ENCODE assay signal across 8 cellular contexts in the genomic region with DNA sequence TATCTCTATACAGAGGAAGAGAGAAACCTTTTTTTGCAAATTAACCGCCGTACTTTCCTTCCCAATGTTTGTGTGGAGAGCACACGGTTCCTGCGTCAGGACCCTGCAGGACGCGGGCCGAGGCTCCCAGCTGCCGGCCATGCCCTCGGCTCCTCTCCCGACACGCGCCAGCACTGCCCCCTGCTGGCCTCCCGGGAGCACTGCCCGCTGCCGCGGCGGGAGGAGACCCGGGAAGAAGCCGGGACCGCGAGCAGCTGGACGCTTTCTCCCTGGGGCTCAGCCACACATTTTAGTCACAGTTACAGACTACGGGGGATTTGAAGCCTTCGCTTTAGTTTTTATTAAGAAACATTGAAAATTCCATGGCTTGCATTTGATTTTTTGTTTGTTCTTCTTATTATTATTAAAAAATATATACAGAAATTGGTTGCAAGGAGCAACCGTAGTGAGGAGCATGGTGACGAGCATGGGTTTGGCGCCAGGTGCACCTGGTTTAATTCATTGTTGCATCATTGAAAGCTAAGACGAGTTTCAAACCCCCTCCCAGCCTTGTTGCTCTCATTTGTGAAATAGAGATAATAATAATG.
A peak's percentile ranks its signal among the peaks of the same experiment; 100 is the strongest.
DNase-seq lines count a peak whose midpoint lies in the region; ATAC-seq and TF ChIP-seq lines count a peak whose summit lies in the region.

No MANE protein-coding gene starts in this region.

- H3K9me2 ChIP-seq in Loucy (replicated peaks; ENCODE audit: low read depth, low read length) = no peaks in the 10 kb centered on the region

- TF ChIP-seq CTCF in Loucy (conservative IDR thresholded peaks at IDR 0.05; ENCODE audit: low read length) (peak; percentile 68), adrenal gland (IDR thresholded peaks at IDR 0.05) (peak; percentile 48 to 90 (median 68))

- H3K4me2 ChIP-seq in Loucy (ENCODE audit: low read depth, low read length, poor library complexity, severe bottlenecking) = no peak overlapping the region

- intact Hi-C loops in adrenal gland (cut with DNase I) = no loop called here

- in situ Hi-C loops in G401 (cut with HindIII; ENCODE audit: low sequenced_read_pairs) = no loop called here
- in situ Hi-C loops in SK-MEL-5 (cut with HindIII; ENCODE audit: low pct_unique_long_range_greater_than_20kb, low sequenced_read_pairs) = no loop called here

- H3K4me3 ChIP-seq in Loucy (ENCODE audit: low read length, poor library complexity, severe bottlenecking) = no peak overlapping the region
- H3K4me3 ChIP-seq in adrenal gland = no peak overlapping the region
- H3K4me3 ChIP-seq in skeletal muscle cell (ENCODE audit: low read depth, low read length) = no peak overlapping the region

- ATAC-seq in GM21825 (IDR thresholded peaks at IDR 0.05; ENCODE audit: unreplicated experiment) (peak; percentile 96), HG02571 (IDR thresholded peaks at IDR 0.05; ENCODE audit: unreplicated experiment) (no peak)

- H3K9ac ChIP-seq in Loucy (ENCODE audit: low read depth, low read length, poor library complexity, severe bottlenecking) = no peak overlapping the region

- H3K4me1 ChIP-seq in Loucy (ENCODE audit: insufficient read depth, low read length, poor library complexity, severe bottlenecking) (no peaks in the 10 kb centered on the region), adrenal gland (replicated peaks in 1 of 2) (no peaks in the 10 kb centered on the region)

- TF ChIP-seq POLR2A in adrenal gland (IDR thresholded peaks at IDR 0.05) = no peak

- H3F3A ChIP-seq in Loucy (ENCODE audit: low read depth) = no peaks in the 10 kb centered on the region

- H3K36me3 ChIP-seq in Loucy (ENCODE audit: insufficient read depth, low read length) (no peaks in the 10 kb centered on the region), adrenal gland (replicated peaks in 1 of 2) (no peaks in the 10 kb centered on the region)

- 7 to 9% (median 9%) methylated on average over 23 to 28 of the region's 28 CpGs for WGBS in adrenal gland, 4 donors

- H3K27ac ChIP-seq in adrenal gland = no peak overlapping the region

- H3K27me3 ChIP-seq in Loucy (ENCODE audit: insufficient read depth, low read length, poor library complexity, severe bottlenecking) (no peaks in the 10 kb centered on the region), adrenal gland (no peaks in the 10 kb centered on the region)

- H2AFZ ChIP-seq in Loucy (ENCODE audit: low read length) = no peak overlapping the region

- H3K9me3 ChIP-seq in Loucy (ENCODE audit: insufficient read depth, low read depth, low read length) = no peaks in the 10 kb centered on the region
- no peaks in the 10 kb centered on the region for H3K9me3 ChIP-seq in adrenal gland (replicated peaks in 1 of 3)

- DNase-seq in G401 (ENCODE audit: low spot score) (peak; percentile 4), SK-MEL-5 (ENCODE audit: low read depth, low spot score) (peak; percentile 59), adrenal gland (peak; percentile 39 to 83 (median 61)), hepatic stellate cell (ENCODE audit: low spot score) (peak; percentile 18), skeletal muscle cell (ENCODE audit: low read depth) (peak; percentile 8)

- H3K79me2 ChIP-seq in Loucy (ENCODE audit: insufficient read depth, low read length) = no peaks in the 10 kb centered on the region

- no peaks in the 10 kb centered on the region for H4K20me1 ChIP-seq in Loucy (ENCODE audit: insufficient read depth, low read length, poor library complexity, severe bottlenecking)

Comparison
In these comparisons a context has a peak if more than half of its experiments do, and no peak if none do; other contexts are left out.
1. DNase-seq: peak in every context shown above with its lines; median percentile 61 in adrenal gland; 59 in SK-MEL-5; 18 in hepatic stellate cell; 8 in skeletal muscle cell; 4 in G401.